ENCODE assay signal across 1 cellular context in genomic region chr17:76737082-76737675, GRCh38.
A peak's percentile ranks its signal among the peaks of the same experiment; 100 is the strongest.
TF ChIP-seq lines count a peak whose summit lies in the region.

TSS of gene SRSF2 (minus strand) at chr17:76737331. CDS start at chr17:76737160, 171 bp downstream.

TF ChIP-seq in HepG2, 621 proteins besides CTCF, POLR2A, EP300 and RAD21 (continued from another document and continues in another):
- TF ChIP-seq LRRFIP1 (CRISPR knock-in tag; conservative IDR thresholded peaks at IDR 0.05) (no peak), SP140L (CRISPR knock-in tag; IDR thresholded peaks at IDR 0.05; ENCODE audit: borderline replicate concordance) (0 out of 2 replicates have a peak, but pooled peaks have one; percentile 56), GMEB2 (CRISPR knock-in tag; IDR thresholded peaks at IDR 0.05; ENCODE audit: low read depth) (no peak; the same call in 1 of the 2 replicates), NCOA2 (CRISPR knock-in tag; IDR thresholded peaks at IDR 0.05) (peak; percentile 79), ZNF430 (CRISPR knock-in tag; IDR thresholded peaks at IDR 0.05) (peak; percentile 87), ZSCAN29 (CRISPR knock-in tag; conservative IDR thresholded peaks at IDR 0.05) (no peak; the same call in 1 of the 2 replicates), ZC3H13 (CRISPR knock-in tag; IDR thresholded peaks at IDR 0.05) (peak; percentile 83; the same call in 1 of the 2 replicates), ZNF780A (CRISPR knock-in tag; IDR thresholded peaks at IDR 0.05) (peak; percentile 81), GTF2F1 (IDR thresholded peaks at IDR 0.05; ENCODE audit: low read length) (peak; percentile 98), CCDC6 (CRISPR knock-in tag; IDR thresholded peaks at IDR 0.05) (peak; percentile 51; the same call in 1 of the 2 replicates), NAIF1 (CRISPR knock-in tag; IDR thresholded peaks at IDR 0.05; ENCODE audit: borderline replicate concordance) (peak; percentile 4; the same call in 1 of the 2 replicates), ZMAT5 (CRISPR knock-in tag; IDR thresholded peaks at IDR 0.05; ENCODE audit: borderline replicate concordance, low read depth) (no peak), RFX1 (IDR thresholded peaks at IDR 0.05) (no peak), ZNF101 (CRISPR knock-in tag; IDR thresholded peaks at IDR 0.05; ENCODE audit: borderline replicate concordance, low read depth) (0 out of 2 replicates have a peak, but pooled peaks have one; percentile 56), GLMP (CRISPR knock-in tag; IDR thresholded peaks at IDR 0.05; ENCODE audit: borderline replicate concordance) (no peak), HOXA9 (CRISPR knock-in tag; IDR thresholded peaks at IDR 0.05; ENCODE audit: borderline replicate concordance) (peak; percentile 69), ZXDC (CRISPR knock-in tag; IDR thresholded peaks at IDR 0.05) (peak; percentile 92), HNRNPH1 (optimal IDR thresholded peaks at IDR 0.05; ENCODE audit: low read depth, low read length) (no peak), RCOR2 (CRISPR knock-in tag; IDR thresholded peaks at IDR 0.05) (no peak), SCMH1 (CRISPR knock-in tag; IDR thresholded peaks at IDR 0.05; ENCODE audit: borderline replicate concordance) (no peak), CENPT (CRISPR knock-in tag; IDR thresholded peaks at IDR 0.05; ENCODE audit: low read depth) (peak; percentile 97), ZNF670 (CRISPR knock-in tag; IDR thresholded peaks at IDR 0.05; ENCODE audit: borderline replicate concordance) (peak; percentile 83), MTA1 (CRISPR knock-in tag; IDR thresholded peaks at IDR 0.05; ENCODE audit: borderline replicate concordance) (no peak), KLF11 (CRISPR knock-in tag; IDR thresholded peaks at IDR 0.05) (peak; percentile 94), PCBP1 (IDR thresholded peaks at IDR 0.05; ENCODE audit: borderline replicate concordance, low read depth, low read length) (0 out of 2 replicates have a peak, but pooled peaks have one; percentile 15), NPAS2 (CRISPR knock-in tag; IDR thresholded peaks at IDR 0.05; ENCODE audit: borderline replicate concordance) (no peak), ZBTB39 (CRISPR knock-in tag; IDR thresholded peaks at IDR 0.05) (peak; percentile 35; the same call in 1 of the 2 replicates), JUN (CRISPR knock-in tag; IDR thresholded peaks at IDR 0.05) (no peak; the same call in 1 of the 2 replicates), MIER3 (CRISPR knock-in tag; IDR thresholded peaks at IDR 0.05; ENCODE audit: borderline replicate concordance) (peak; percentile 64; the same call in 1 of the 2 replicates), AKNA (CRISPR knock-in tag; IDR thresholded peaks at IDR 0.05; ENCODE audit: borderline replicate concordance) (peak; percentile 82; the same call in 1 of the 2 replicates), PRDM15 (CRISPR knock-in tag; IDR thresholded peaks at IDR 0.05) (peak; percentile 87), KAT8 (CRISPR knock-in tag; IDR thresholded peaks at IDR 0.05) (peak; percentile 97), PRMT3 (CRISPR knock-in tag; IDR thresholded peaks at IDR 0.05; ENCODE audit: borderline replicate concordance, low read depth) (no peak; the same call in 1 of the 2 replicates), PATZ1 (CRISPR knock-in tag; IDR thresholded peaks at IDR 0.05) (peak; percentile 89), WIZ (CRISPR knock-in tag; IDR thresholded peaks at IDR 0.05) (no peak), TBL1XR1 (IDR thresholded peaks at IDR 0.05; ENCODE audit: borderline replicate concordance, low read length, partially characterized antibody) (peak; percentile 87), ZNF468 (CRISPR knock-in tag; IDR thresholded peaks at IDR 0.05) (peak; percentile 94), ZMYM2 (CRISPR knock-in tag; IDR thresholded peaks at IDR 0.05) (no peak)
